Comparison of ENCODE assay signal across 8 cellular contexts in the genomic region with DNA sequence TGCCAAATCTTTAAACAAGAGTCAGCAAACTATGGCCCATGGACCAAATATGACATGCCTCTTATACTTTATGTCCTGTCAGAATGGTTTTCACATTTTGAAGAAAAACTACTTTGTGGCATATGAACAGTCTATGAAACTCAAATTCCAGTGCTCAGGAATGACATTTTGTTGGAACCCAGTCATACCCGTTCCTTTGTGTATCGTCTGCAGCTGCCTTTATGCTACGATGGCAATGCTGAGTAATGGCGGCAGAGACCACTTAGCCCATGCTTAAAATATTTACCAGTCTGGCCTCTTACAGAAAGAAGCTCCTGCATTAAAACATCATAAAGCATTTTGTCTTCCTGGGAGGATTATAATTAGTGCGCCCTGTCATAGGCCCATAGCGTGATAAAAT.
"Had no signal": no experiment of that assay in that cellular context is flagged by ENCODE, and none has a peak within 500 bp of the region (broad histone marks: within the 10 kb centered on the region; RNA-seq: fewer than 3 reads in every experiment).

No MANE protein-coding gene starts in this region.

- H3K27ac ChIP-seq: HL-60 had no signal

- ATAC-seq: GM23338, HepG2 had no signal

- DNase-seq: H9, HCEC 1CT, KBM-7 had no signal

- H3K4me3 ChIP-seq: GM23338 had no signal

- FAIRE-seq: H1, H54, HepG2 had no signal

- H3K4me2 ChIP-seq: GM23338 had no signal
